ENCODE assay signal across 12 cellular contexts in the genomic region with DNA sequence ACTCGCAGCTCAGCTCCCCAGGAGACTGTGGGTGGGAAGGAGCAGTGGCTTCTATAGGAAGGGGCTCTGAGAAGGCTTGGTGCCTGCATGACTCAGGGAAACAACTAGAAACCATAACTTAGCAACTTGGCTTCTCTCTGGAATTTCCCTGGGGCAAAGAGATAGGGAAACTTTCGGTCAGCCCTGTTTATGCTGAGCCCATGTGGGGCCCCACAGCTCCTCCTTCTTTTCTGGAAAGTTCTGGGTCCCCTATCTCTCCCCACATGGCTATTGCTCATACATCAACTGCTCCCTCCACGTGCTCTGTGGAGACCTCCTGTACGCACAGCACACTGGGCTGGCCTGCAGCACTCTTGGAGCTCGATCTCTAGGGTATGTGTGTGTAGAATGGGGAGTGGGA. TPM values are rescaled to one million over a fixed set of nuclear protein-coding genes. Genes with fewer than 3 reads are reported as not detected.
A peak's percentile ranks its signal among the peaks of the same experiment; 100 is the strongest.
DNase-seq lines count a peak whose midpoint lies in the region; ATAC-seq, FAIRE-seq and TF ChIP-seq lines count a peak whose summit lies in the region.
"Had no signal": no experiment of that assay in that cellular context is flagged by ENCODE, and none has a peak within 500 bp of the region (broad histone marks: within the 10 kb centered on the region; RNA-seq: fewer than 3 reads in every experiment).

No MANE protein-coding gene starts in this region.

- no peak for FAIRE-seq in frontal cortex (lab: Jason Lieb, UNC)
- FAIRE-seq: H1 had no signal

- no peak for ATAC-seq in HG02759 (IDR thresholded peaks at IDR 0.05; ENCODE audit: unreplicated experiment)

- H3K27ac ChIP-seq in 22Rv1 = 0 out of 2 replicates have a peak overlapping the region, but pooled peaks have one; percentile 26
- H3K27ac ChIP-seq: parathyroid adenoma, SJCRH30 had no signal

- no peak for TF ChIP-seq CTCF in 22Rv1 (IDR thresholded peaks at IDR 0.05)

- DNase-seq in GM04503 (ENCODE audit: low read depth) = peak; percentile 51
- peak; percentile 89 for DNase-seq in amniotic stem cell (lab: John Stamatoyannopoulos, UW)
- peak; percentile 87 for DNase-seq in islet precursor cell
- DNase-seq in activated CD4-positive, CD25-positive, alpha-beta regulatory T cell treated with anti-CD3 and anti-CD28 coated beads, Interleukin-2, amount 50 U/mL, for 72 hours = no peak
- DNase-seq in frontal cortex (ENCODE audit: low spot score in 2 of 2) = no peak
- DNase-seq in NCI-H345 (lab: John Stamatoyannopoulos, UW) = no peak
- DNase-seq: dermis blood vessel endothelial cell, SJCRH30 had no signal

RNA-seq across cellular contexts. Expression of gene PLEKHA6, which starts 39.3 kb away (rescaled TPM):
- 11.0 TPM for total RNA-seq in frontal cortex

Comparison
In these comparisons a context has a peak if more than half of its experiments do, and no peak if none do; other contexts are left out.
1. DNase-seq: peak in GM04503 (single experiment), amniotic stem cell (single experiment) and islet precursor cell (single experiment); none in activated CD4-positive, CD25-positive, alpha-beta regulatory T cell treated with anti-CD3 and anti-CD28 coated beads, Interleukin-2, amount 50 U/mL, for 72 hours (single experiment), frontal cortex (0 of 2) and NCI-H345 (single experiment).